ENCODE assay signal across 17 cellular contexts in genomic region chr9:83012160-83012559, GRCh38. TPM values are rescaled to one million over a fixed set of nuclear protein-coding genes. Genes with fewer than 3 reads are reported as not detected.
"Had no signal": no experiment of that assay in that cellular context is flagged by ENCODE, and none has a peak within 500 bp of the region (broad histone marks: within the 10 kb centered on the region; RNA-seq: fewer than 3 reads in every experiment).

No MANE protein-coding gene starts in this region.

- H3K27me3 ChIP-seq: esophagus muscularis mucosa, hepatocyte had no signal

- ATAC-seq: activated CD4-positive, alpha-beta T cell treated with anti-CD3 and anti-CD28 coated beads for 36 hours; activated T-cell treated with anti-CD3 and anti-CD28 coated beads, Interleukin-2, amount 50 U/mL, for 4 hours; right cardiac atrium; stimulated activated naive CD8-positive, alpha-beta T cell treated with anti-CD3 and anti-CD28 coated beads, Interleukin-15, Interleukin-2, amounts not matched to agents 100 U/mL and 50 U/mL, for 24 hours had no signal

- H3K4me3 ChIP-seq: esophagus muscularis mucosa, hepatocyte had no signal

- H2AFZ ChIP-seq: hepatocyte had no signal

- H3K27ac ChIP-seq: esophagus muscularis mucosa, hepatocyte had no signal

- FAIRE-seq: small intestine had no signal

- H3K36me3 ChIP-seq: esophagus muscularis mucosa had no signal

- H3K79me2 ChIP-seq: hepatocyte had no signal

- DNase-seq: activated CD4-positive, alpha-beta memory T cell treated with anti-CD3 and anti-CD28 coated beads for 36 hours; activated CD4-positive, alpha-beta T cell treated with anti-CD3 and anti-CD28 coated beads for 36 hours; activated effector memory CD4-positive, alpha-beta T cell treated with anti-CD3 and anti-CD28 coated beads, Interleukin-2, amount 50 U/mL, for 16 hours; activated T-cell treated with anti-CD3 and anti-CD28 coated beads, Interleukin-2, amount 50 U/mL, for 4 hours; amniotic stem cell; central memory CD4-positive, alpha-beta T cell; cortex of kidney; effector CD4-positive, alpha-beta T cell; nephron progenitor cell; occipital lobe; right cardiac atrium; small intestine; stimulated activated CD4-positive, alpha-beta T cell treated with anti-CD3 and anti-CD28 coated beads, Interleukin-4, amount 100 ng/mL, for 4 hours; stimulated activated CD8-positive, alpha-beta memory T cell treated with anti-CD3 and anti-CD28 coated beads, Interleukin-4, amount 100 ng/mL, for 48 hours; stimulated activated naive CD8-positive, alpha-beta T cell treated with anti-CD3 and anti-CD28 coated beads, Interleukin-15, Interleukin-2, amounts not matched to agents 100 U/mL and 50 U/mL, for 24 hours had no signal

- H3K9me3 ChIP-seq: esophagus muscularis mucosa had no signal

RNA-seq across cellular contexts. Expression of gene RASEF, which starts 50.8 kb away (rescaled TPM):
- total RNA-seq: activated CD4-positive, alpha-beta memory T cell treated with anti-CD3 and anti-CD28 coated beads for 36 hours; activated CD4-positive, alpha-beta T cell treated with anti-CD3 and anti-CD28 coated beads for 36 hours had no signal
